1 cellular context compared by ENCODE assay signal in the genomic region with DNA sequence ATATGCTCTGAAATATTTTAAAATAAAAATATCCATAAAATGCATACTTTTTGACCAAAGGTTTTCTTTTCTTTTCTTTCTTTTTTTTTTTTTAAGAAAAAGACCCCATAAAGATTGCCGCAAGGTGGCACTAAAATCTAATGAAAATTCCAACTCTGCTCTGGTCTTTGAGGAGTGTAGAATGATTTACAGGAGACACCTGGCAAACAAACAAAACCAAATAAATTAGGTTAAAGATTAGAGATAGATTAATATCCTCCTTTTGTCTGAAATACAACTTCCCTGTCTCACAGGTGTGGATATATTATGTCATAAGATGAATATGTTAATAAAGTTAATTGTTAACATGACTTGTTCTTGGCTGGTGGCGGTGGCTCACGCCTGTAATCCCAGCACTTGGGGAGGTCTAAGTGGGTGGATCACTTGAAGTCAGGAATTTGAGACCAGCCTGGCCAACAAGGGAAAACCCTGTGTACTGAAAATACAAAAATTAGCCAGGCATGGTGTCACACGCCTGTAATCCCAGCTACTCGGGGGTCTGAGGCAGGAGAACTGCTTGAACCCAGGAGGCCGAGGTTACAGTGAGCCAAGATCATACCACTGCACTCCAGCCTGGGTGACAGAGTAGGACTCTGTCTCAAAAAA.
TF ChIP-seq lines count a peak whose summit lies in the region.

No MANE protein-coding gene starts in this region.

TF ChIP-seq in HepG2, 621 proteins besides CTCF, POLR2A, EP300 and RAD21 (continued from another document and continues in another):
- TF ChIP-seq, protein P1, sequence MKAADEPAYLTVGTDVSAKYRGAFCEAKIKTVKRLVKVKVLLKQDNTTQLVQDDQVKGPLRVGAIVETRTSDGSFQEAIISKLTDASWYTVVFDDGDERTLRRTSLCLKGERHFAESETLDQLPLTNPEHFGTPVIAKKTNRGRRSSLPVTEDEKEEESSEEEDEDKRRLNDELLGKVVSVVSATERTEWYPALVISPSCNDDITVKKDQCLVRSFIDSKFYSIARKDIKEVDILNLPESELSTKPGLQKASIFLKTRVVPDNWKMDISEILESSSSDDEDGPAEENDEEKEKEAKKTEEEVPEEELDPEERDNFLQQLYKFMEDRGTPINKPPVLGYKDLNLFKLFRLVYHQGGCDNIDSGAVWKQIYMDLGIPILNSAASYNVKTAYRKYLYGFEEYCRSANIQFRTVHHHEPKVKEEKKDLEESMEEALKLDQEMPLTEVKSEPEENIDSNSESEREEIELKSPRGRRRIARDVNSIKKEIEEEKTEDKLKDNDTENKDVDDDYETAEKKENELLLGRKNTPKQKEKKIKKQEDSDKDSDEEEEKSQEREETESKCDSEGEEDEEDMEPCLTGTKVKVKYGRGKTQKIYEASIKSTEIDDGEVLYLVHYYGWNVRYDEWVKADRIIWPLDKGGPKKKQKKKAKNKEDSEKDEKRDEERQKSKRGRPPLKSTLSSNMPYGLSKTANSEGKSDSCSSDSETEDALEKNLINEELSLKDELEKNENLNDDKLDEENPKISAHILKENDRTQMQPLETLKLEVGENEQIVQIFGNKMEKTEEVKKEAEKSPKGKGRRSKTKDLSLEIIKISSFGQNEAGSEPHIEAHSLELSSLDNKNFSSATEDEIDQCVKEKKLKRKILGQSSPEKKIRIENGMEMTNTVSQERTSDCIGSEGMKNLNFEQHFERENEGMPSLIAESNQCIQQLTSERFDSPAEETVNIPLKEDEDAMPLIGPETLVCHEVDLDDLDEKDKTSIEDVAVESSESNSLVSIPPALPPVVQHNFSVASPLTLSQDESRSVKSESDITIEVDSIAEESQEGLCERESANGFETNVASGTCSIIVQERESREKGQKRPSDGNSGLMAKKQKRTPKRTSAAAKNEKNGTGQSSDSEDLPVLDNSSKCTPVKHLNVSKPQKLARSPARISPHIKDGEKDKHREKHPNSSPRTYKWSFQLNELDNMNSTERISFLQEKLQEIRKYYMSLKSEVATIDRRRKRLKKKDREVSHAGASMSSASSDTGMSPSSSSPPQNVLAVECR (CRISPR knock-in tag; IDR thresholded peaks at IDR 0.05; ENCODE audit: borderline replicate concordance), result peak; percentile 24; the same call in 1 of the 2 replicates
- TF ChIP-seq, protein P2, sequence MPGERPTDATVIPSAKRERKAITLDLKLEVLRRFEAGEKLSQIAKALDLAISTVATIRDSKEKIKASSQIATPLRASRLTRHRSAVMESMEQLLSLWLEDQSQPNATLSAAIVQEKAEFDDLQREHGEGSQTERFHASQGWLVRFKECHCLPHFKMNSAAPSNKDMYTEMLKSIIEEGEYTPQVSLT (CRISPR knock-in tag; IDR thresholded peaks at IDR 0.05; ENCODE audit: borderline replicate concordance, low read depth), result no peak
- TF ChIP-seq SPEN (CRISPR knock-in tag; IDR thresholded peaks at IDR 0.05; ENCODE audit: low read depth), result no peak
- TF ChIP-seq, protein P3, sequence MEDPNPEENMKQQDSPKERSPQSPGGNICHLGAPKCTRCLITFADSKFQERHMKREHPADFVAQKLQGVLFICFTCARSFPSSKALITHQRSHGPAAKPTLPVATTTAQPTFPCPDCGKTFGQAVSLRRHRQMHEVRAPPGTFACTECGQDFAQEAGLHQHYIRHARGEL (CRISPR knock-in tag; IDR thresholded peaks at IDR 0.05), result no peak
- no peak for TF ChIP-seq XBP1 (CRISPR knock-in tag; IDR thresholded peaks at IDR 0.05)
- TF ChIP-seq, protein P4, sequence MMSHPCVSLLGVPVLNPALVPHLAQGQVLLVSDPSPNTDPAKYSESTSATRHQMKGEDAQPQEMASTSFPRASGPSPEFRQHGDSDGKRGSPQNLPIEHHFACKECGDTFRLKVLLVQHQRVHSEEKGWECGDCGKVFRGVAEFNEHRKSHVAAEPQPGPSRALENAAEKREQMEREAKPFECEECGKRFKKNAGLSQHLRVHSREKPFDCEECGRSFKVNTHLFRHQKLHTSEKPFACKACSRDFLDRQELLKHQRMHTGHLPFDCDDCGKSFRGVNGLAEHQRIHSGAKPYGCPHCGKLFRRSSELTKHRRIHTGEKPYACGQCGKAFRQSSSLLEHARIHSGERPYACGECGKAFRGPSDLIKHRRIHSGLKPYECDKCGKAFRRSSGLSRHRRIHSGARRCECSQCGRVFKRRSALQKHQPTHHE (CRISPR knock-in tag; IDR thresholded peaks at IDR 0.05; ENCODE audit: borderline replicate concordance), result no peak
- no peak for TF ChIP-seq ZNF788 (CRISPR knock-in tag; IDR thresholded peaks at IDR 0.05; ENCODE audit: borderline replicate concordance)
- TF ChIP-seq ARNT (IDR thresholded peaks at IDR 0.05), result no peak
- TF ChIP-seq ZFP82 (CRISPR knock-in tag; IDR thresholded peaks at IDR 0.05; ENCODE audit: borderline replicate concordance), result no peak
- TF ChIP-seq PTBP1 (IDR thresholded peaks at IDR 0.05; ENCODE audit: low read depth, low read length, poor library complexity, severe bottlenecking), result no peak
- TF ChIP-seq ZNF792 (CRISPR knock-in tag; IDR thresholded peaks at IDR 0.05), result 0 out of 2 replicates have a peak, but pooled peaks have one; percentile 20
- no peak for TF ChIP-seq ZNF773 (CRISPR knock-in tag; IDR thresholded peaks at IDR 0.05; ENCODE audit: borderline replicate concordance)
- no peak for TF ChIP-seq ZNF3 (CRISPR knock-in tag; IDR thresholded peaks at IDR 0.05)
- no peak for TF ChIP-seq MATR3 (CRISPR knock-in tag; IDR thresholded peaks at IDR 0.05)
- no peak for TF ChIP-seq ZFP90 (CRISPR knock-in tag; IDR thresholded peaks at IDR 0.05; ENCODE audit: borderline replicate concordance)
- peak; percentile 61; the same call in 1 of the 2 replicates for TF ChIP-seq REPIN1 (CRISPR knock-in tag; IDR thresholded peaks at IDR 0.05; ENCODE audit: borderline replicate concordance, low read depth)
- TF ChIP-seq IKZF1 (IDR thresholded peaks at IDR 0.05), result no peak
- TF ChIP-seq HNRNPK (IDR thresholded peaks at IDR 0.05; ENCODE audit: low read depth, low read length, poor library complexity, severe bottlenecking), result no peak
- no peak for TF ChIP-seq ZMYM2 (CRISPR knock-in tag; IDR thresholded peaks at IDR 0.05)
- no peak for TF ChIP-seq SETDB1 (CRISPR knock-in tag; IDR thresholded peaks at IDR 0.05; ENCODE audit: borderline replicate concordance)
- no peak for TF ChIP-seq MBNL3 (CRISPR knock-in tag; conservative IDR thresholded peaks at IDR 0.05)
- TF ChIP-seq ZFP37 (CRISPR knock-in tag; IDR thresholded peaks at IDR 0.05; ENCODE audit: borderline replicate concordance), result no peak
- no peak for TF ChIP-seq ZNF207 (IDR thresholded peaks at IDR 0.05; ENCODE audit: borderline replicate concordance)
- TF ChIP-seq, protein P5, sequence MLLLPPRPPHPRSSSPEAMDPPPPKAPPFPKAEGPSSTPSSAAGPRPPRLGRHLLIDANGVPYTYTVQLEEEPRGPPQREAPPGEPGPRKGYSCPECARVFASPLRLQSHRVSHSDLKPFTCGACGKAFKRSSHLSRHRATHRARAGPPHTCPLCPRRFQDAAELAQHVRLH (CRISPR knock-in tag; IDR thresholded peaks at IDR 0.05; ENCODE audit: borderline replicate concordance, low read depth), result 0 out of 2 replicates have a peak, but pooled peaks have one; percentile 30
- TF ChIP-seq PLRG1 (conservative IDR thresholded peaks at IDR 0.05), result no peak
- TF ChIP-seq, protein P6, sequence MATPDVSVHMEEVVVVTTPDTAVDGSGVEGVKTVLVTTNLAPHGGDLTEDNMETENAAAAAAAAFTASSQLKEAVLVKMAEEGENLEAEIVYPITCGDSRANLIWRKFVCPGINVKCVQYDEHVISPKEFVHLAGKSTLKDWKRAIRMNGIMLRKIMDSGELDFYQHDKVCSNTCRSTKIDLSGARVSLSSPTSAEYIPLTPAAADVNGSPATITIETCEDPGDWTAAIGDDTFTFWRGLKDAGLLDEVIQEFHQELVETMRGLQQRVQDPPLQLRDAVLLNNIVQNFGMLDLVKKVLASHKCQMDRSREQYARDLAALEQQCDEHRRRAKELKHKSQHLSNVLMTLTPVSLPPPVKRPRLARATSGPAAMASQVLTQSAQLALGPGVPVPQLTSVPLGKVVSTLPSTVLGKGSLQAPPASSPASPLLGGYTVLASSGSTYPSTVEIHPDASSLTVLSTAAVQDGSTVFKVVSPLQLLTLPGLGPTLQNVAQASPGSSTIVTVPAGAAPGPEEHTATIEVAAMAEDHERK (CRISPR knock-in tag; IDR thresholded peaks at IDR 0.05; ENCODE audit: low read depth), result no peak
- no peak for TF ChIP-seq ZFP62 (CRISPR knock-in tag; IDR thresholded peaks at IDR 0.05)
- TF ChIP-seq, protein P7, sequence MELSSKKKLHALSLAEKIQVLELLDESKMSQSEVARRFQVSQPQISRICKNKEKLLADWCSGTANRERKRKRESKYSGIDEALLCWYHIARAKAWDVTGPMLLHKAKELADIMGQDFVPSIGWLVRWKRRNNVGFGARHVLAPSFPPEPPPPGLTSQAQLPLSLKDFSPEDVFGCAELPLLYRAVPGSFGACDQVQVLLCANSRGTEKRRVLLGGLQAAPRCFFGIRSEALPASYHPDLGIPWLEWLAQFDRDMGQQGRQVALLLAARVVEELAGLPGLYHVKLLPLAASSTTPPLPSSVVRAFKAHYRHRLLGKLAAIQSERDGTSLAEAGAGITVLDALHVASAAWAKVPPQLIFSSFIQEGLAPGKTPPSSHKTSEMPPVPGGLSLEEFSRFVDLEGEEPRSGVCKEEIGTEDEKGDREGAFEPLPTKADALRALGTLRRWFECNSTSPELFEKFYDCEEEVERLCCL (CRISPR knock-in tag; IDR thresholded peaks at IDR 0.05; ENCODE audit: borderline replicate concordance), result no peak
- TF ChIP-seq, protein P8, sequence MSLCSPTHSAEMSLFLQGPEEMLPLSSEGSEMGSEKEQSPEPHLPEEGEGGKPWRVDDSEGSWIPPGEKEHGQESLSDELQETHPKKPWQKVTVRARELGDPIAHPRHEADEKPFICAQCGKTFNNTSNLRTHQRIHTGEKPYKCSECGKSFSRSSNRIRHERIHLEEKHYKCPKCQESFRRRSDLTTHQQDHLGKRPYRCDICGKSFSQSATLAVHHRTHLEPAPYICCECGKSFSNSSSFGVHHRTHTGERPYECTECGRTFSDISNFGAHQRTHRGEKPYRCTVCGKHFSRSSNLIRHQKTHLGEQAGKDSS (CRISPR knock-in tag; IDR thresholded peaks at IDR 0.05; ENCODE audit: borderline replicate concordance, low read depth), result no peak
- TF ChIP-seq TMF1 (CRISPR knock-in tag; IDR thresholded peaks at IDR 0.05; ENCODE audit: low read depth), result no peak
- no peak for TF ChIP-seq ZFY (CRISPR knock-in tag; IDR thresholded peaks at IDR 0.05)
- no peak for TF ChIP-seq CCDC6 (CRISPR knock-in tag; IDR thresholded peaks at IDR 0.05)
- TF ChIP-seq PPARG (CRISPR knock-in tag; conservative IDR thresholded peaks at IDR 0.05), result peak; percentile 71; the same call in 1 of the 2 replicates
- no peak for TF ChIP-seq HNRNPH1 (optimal IDR thresholded peaks at IDR 0.05; ENCODE audit: low read depth, low read length)
- no peak for TF ChIP-seq SMAD3 (CRISPR knock-in tag; IDR thresholded peaks at IDR 0.05)
- TF ChIP-seq CBX1 (IDR thresholded peaks at IDR 0.05; ENCODE audit: low read depth), result no peak
- TF ChIP-seq, protein P9, sequence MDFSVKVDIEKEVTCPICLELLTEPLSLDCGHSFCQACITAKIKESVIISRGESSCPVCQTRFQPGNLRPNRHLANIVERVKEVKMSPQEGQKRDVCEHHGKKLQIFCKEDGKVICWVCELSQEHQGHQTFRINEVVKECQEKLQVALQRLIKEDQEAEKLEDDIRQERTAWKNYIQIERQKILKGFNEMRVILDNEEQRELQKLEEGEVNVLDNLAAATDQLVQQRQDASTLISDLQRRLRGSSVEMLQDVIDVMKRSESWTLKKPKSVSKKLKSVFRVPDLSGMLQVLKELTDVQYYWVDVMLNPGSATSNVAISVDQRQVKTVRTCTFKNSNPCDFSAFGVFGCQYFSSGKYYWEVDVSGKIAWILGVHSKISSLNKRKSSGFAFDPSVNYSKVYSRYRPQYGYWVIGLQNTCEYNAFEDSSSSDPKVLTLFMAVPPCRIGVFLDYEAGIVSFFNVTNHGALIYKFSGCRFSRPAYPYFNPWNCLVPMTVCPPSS (IDR thresholded peaks at IDR 0.05), result no peak
- TF ChIP-seq ZNF678 (CRISPR knock-in tag; IDR thresholded peaks at IDR 0.05), result no peak
- TF ChIP-seq ZNF761 (CRISPR knock-in tag; conservative IDR thresholded peaks at IDR 0.05), result no peak
- TF ChIP-seq ZSCAN30 (CRISPR knock-in tag; IDR thresholded peaks at IDR 0.05), result no peak
- no peak for TF ChIP-seq FLYWCH1 (CRISPR knock-in tag; IDR thresholded peaks at IDR 0.05)
- TF ChIP-seq POLR2AphosphoS5 (IDR thresholded peaks at IDR 0.05; ENCODE audit: low read depth, low read length), result no peak
- TF ChIP-seq, protein P10, sequence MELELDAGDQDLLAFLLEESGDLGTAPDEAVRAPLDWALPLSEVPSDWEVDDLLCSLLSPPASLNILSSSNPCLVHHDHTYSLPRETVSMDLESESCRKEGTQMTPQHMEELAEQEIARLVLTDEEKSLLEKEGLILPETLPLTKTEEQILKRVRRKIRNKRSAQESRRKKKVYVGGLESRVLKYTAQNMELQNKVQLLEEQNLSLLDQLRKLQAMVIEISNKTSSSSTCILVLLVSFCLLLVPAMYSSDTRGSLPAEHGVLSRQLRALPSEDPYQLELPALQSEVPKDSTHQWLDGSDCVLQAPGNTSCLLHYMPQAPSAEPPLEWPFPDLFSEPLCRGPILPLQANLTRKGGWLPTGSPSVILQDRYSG (CRISPR knock-in tag; IDR thresholded peaks at IDR 0.05), result no peak
- TF ChIP-seq KLF15 (CRISPR knock-in tag; IDR thresholded peaks at IDR 0.05; ENCODE audit: borderline replicate concordance), result no peak
- TF ChIP-seq, protein P11, sequence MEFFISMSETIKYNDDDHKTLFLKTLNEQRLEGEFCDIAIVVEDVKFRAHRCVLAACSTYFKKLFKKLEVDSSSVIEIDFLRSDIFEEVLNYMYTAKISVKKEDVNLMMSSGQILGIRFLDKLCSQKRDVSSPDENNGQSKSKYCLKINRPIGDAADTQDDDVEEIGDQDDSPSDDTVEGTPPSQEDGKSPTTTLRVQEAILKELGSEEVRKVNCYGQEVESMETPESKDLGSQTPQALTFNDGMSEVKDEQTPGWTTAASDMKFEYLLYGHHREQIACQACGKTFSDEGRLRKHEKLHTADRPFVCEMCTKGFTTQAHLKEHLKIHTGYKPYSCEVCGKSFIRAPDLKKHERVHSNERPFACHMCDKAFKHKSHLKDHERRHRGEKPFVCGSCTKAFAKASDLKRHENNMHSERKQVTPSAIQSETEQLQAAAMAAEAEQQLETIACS (CRISPR knock-in tag; IDR thresholded peaks at IDR 0.05), result no peak
- no peak for TF ChIP-seq TSC22D2 (CRISPR knock-in tag; IDR thresholded peaks at IDR 0.05; ENCODE audit: borderline replicate concordance)
- TF ChIP-seq, protein P12, sequence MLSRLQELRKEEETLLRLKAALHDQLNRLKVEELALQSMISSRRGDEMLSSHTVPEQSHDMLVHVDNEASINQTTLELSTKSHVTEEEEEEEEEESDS (CRISPR knock-in tag; IDR thresholded peaks at IDR 0.05; ENCODE audit: borderline replicate concordance), result no peak
- TF ChIP-seq SALL2 (CRISPR knock-in tag; IDR thresholded peaks at IDR 0.05), result no peak
- TF ChIP-seq, protein P13, sequence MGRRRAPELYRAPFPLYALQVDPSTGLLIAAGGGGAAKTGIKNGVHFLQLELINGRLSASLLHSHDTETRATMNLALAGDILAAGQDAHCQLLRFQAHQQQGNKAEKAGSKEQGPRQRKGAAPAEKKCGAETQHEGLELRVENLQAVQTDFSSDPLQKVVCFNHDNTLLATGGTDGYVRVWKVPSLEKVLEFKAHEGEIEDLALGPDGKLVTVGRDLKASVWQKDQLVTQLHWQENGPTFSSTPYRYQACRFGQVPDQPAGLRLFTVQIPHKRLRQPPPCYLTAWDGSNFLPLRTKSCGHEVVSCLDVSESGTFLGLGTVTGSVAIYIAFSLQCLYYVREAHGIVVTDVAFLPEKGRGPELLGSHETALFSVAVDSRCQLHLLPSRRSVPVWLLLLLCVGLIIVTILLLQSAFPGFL (CRISPR knock-in tag; IDR thresholded peaks at IDR 0.05), result no peak
- TF ChIP-seq SRSF9 (IDR thresholded peaks at IDR 0.05; ENCODE audit: borderline replicate concordance, insufficient read depth, low read depth, low read length, poor library complexity, severe bottlenecking), result no peak
